ENCODE assay signal across 27 cellular contexts in the genomic region with DNA sequence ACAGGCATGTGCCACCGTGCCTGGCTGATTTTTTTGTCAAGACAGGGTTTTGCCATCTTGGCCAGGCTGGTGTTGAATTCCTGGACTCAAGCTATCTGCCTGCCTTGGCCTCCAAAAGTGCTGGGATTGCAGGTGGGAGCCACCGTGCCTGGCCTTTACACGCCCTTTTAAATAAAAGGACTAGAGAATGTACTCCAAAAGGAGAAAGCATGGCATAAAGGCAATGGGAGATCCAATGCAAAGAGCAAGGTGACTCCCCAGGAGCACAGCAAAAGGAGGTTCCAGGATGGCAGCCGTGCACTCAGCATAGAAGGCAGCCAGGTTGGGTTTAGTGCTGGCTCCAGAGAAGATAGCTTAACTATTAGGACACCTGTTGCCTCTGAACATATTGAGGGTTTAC.
"Had no signal": no experiment of that assay in that cellular context is flagged by ENCODE, and none has a peak within 500 bp of the region (broad histone marks: within the 10 kb centered on the region; RNA-seq: fewer than 3 reads in every experiment).

No MANE protein-coding gene starts in this region.

- H3K27ac ChIP-seq: coronary artery, dorsolateral prefrontal cortex, esophagus squamous epithelium, gastrocnemius medialis, heart right ventricle, left lung, lower lobe of right lung had no signal

- FAIRE-seq: colon, endothelial cell of umbilical vein, islet of Langerhans, keratinocyte had no signal

- H3K27me3 ChIP-seq: dorsolateral prefrontal cortex, gastrocnemius medialis, heart right ventricle, left lung had no signal

- H3K9me3 ChIP-seq: esophagus squamous epithelium, gastrocnemius medialis, lower lobe of right lung had no signal

- H3K4me1 Mint-ChIP-seq: mesothelial cell of epicardium, naive B cell had no signal

- H3K4me3 ChIP-seq: coronary artery, dorsolateral prefrontal cortex, esophagus squamous epithelium, gastrocnemius medialis, heart right ventricle, left lung, lower lobe of right lung, mucosa of descending colon had no signal

- ATAC-seq: esophagus mucosa, gastrocnemius medialis, heart right ventricle, left cardiac atrium, left lung, left ventricle myocardium superior, lower lobe of right lung, mucosa of descending colon had no signal

- DNase-seq: dermis blood vessel endothelial cell; dorsolateral prefrontal cortex; effector CD4-positive, alpha-beta T cell; effector memory CD4-positive, alpha-beta T cell; erythroblast; esophagus squamous epithelium; foreskin fibroblast; foreskin melanocyte; gastrocnemius medialis; glutamatergic neuron; head of caudate nucleus; heart right ventricle; hippocampal formation; left cardiac atrium; left lung; left ventricle myocardium superior; lower lobe of right lung; mesenchymal stem cell; mucosa of descending colon; naive B cell had no signal

- H3K27ac Mint-ChIP-seq: mesothelial cell of epicardium had no signal

- H3K4me3 Mint-ChIP-seq: mesothelial cell of epicardium, naive B cell had no signal
